In genomic region chr6:44353336-44353735, GRCh38 we compare ENCODE assay signal across 23 cellular contexts. TPM values are rescaled to one million over a fixed set of nuclear protein-coding genes. Genes with fewer than 3 reads are reported as not detected.
A peak's percentile ranks its signal among the peaks of the same experiment; 100 is the strongest.
DNase-seq lines count a peak whose midpoint lies in the region; ATAC-seq and TF ChIP-seq lines count a peak whose summit lies in the region.
"Had no signal": no experiment of that assay in that cellular context is flagged by ENCODE, and none has a peak within 500 bp of the region (broad histone marks: within the 10 kb centered on the region; RNA-seq: fewer than 3 reads in every experiment).

No MANE protein-coding gene starts in this region.

- H4K20me1 ChIP-seq in hepatocyte (ENCODE audit: insufficient read depth, poor library complexity, severe bottlenecking) = no peaks in the 10 kb centered on the region

- H3K36me3 ChIP-seq in breast epithelium (no peaks in the 10 kb centered on the region), RWPE2 (ENCODE audit: low read depth) (no peaks in the 10 kb centered on the region), hepatocyte (replicated peaks; ENCODE audit: insufficient read depth, low read depth) (no peaks in the 10 kb centered on the region)

- no peak overlapping the region for H3K27ac ChIP-seq in breast epithelium
- no peak overlapping the region for H3K27ac ChIP-seq in RWPE2 (ENCODE audit: poor library complexity, severe bottlenecking)
- H3K27ac ChIP-seq in hepatocyte = peak overlapping the region; percentile 23
- H3K27ac ChIP-seq: 22Rv1, HL-60 had no signal

- H3K36me3 Mint-ChIP-seq in MCF 10A (ENCODE audit: insufficient read depth, unreplicated experiment) = no peaks in the 10 kb centered on the region
- H3K36me3 Mint-ChIP-seq in activated T-cell treated with anti-CD3 and anti-CD28 coated beads, Interleukin-2, amount 50 U/mL, for 24 hours (ENCODE audit: low read depth) = no peaks in the 10 kb centered on the region
- H3K36me3 Mint-ChIP-seq: IgD-negative memory B cell had no signal

- no peaks in the 10 kb centered on the region for H3K9me3 Mint-ChIP-seq in MCF 10A (ENCODE audit: unreplicated experiment)
- H3K9me3 Mint-ChIP-seq in activated T-cell treated with anti-CD3 and anti-CD28 coated beads, Interleukin-2, amount 50 U/mL, for 24 hours = no peaks in the 10 kb centered on the region

- H3K9me3 ChIP-seq in breast epithelium (no peaks in the 10 kb centered on the region), RWPE2 (ENCODE audit: severe bottlenecking) (no peaks in the 10 kb centered on the region), hepatocyte (ENCODE audit: low read depth) (no peaks in the 10 kb centered on the region)

- intact Hi-C loops in MCF 10A (cut with micrococcal nuclease) = no loop called here
- intact Hi-C loops in breast epithelium (cut with DNase I; ENCODE audit: low total_unique reads) = no loop called here

- H3K9me2 ChIP-seq in hepatocyte (replicated peaks; ENCODE audit: insufficient read depth) = no peaks in the 10 kb centered on the region

- DNase-seq in MCF 10A (ENCODE audit: unreplicated experiment) (peak; percentile 13), breast epithelium (ENCODE audit: low spot score in 2 of 2) (no peak), RWPE2 (ENCODE audit: low spot score) (no peak), hepatocyte (ENCODE audit: low spot score) (peak; percentile 32), kidney tubule cell (ENCODE audit: low spot score) (no peak), iPS-NIHi11 (ENCODE audit: low spot score) (no peak)
- DNase-seq in activated T-cell treated with anti-CD3 and anti-CD28 coated beads, Interleukin-2, amount 50 U/mL, for 24 hours = no peak
- DNase-seq: DND-41, GF-D8, H7, NCI-H1417, NCI-H187, NCI-H2227 treated with DMSO at 0.1 percent for 48 hours, NCI-H510A treated with DMSO at 0.1 percent for 48 hours, NCI-H774, RPMI8226, SIG-M5 had no signal

- H3K4me3 Mint-ChIP-seq in MCF 10A (ENCODE audit: unreplicated experiment) = no peak overlapping the region
- H3K4me3 Mint-ChIP-seq in activated T-cell treated with anti-CD3 and anti-CD28 coated beads, Interleukin-2, amount 50 U/mL, for 24 hours = no peak overlapping the region
- H3K4me3 Mint-ChIP-seq: IgD-negative memory B cell had no signal

- CTCF ChIA-PET in MCF 10A (lab: Yijun Ruan, JAX) = interaction anchor here (0.6 kb wide), 1 partner anchor 16 kb away, joined by 6 read pairs; no protein-coding TSS in a partner anchor

- H3K4me2 ChIP-seq in hepatocyte = no peak overlapping the region

- no peaks in the 10 kb centered on the region for H3K4me1 Mint-ChIP-seq in MCF 10A (ENCODE audit: insufficient read depth, unreplicated experiment)
- H3K4me1 Mint-ChIP-seq in activated T-cell treated with anti-CD3 and anti-CD28 coated beads, Interleukin-2, amount 50 U/mL, for 24 hours (ENCODE audit: low read depth) = no peaks in the 10 kb centered on the region
- H3K4me1 Mint-ChIP-seq: IgD-negative memory B cell had no signal

- POLR2A ChIA-PET in MCF 10A (lab: Yijun Ruan, JAX) = no interaction called here

- no peak overlapping the region for H3K27ac Mint-ChIP-seq in MCF 10A (ENCODE audit: low read depth, unreplicated experiment)
- no peak overlapping the region for H3K27ac Mint-ChIP-seq in activated T-cell treated with anti-CD3 and anti-CD28 coated beads, Interleukin-2, amount 50 U/mL, for 24 hours
- H3K27ac Mint-ChIP-seq: IgD-negative memory B cell had no signal

- H3K4me1 ChIP-seq in breast epithelium = no peaks in the 10 kb centered on the region
- no peaks in the 10 kb centered on the region for H3K4me1 ChIP-seq in RWPE2 (ENCODE audit: insufficient read depth, poor library complexity, severe bottlenecking)
- no peaks in the 10 kb centered on the region for H3K4me1 ChIP-seq in hepatocyte (ENCODE audit: insufficient read depth)

- H3K4me3 ChIP-seq in breast epithelium (no peak overlapping the region), RWPE2 (ENCODE audit: severe bottlenecking) (no peak overlapping the region), hepatocyte (no peak overlapping the region)

- WGBS in hepatocyte (ENCODE audit: low lambda C conversion rate, missing lambda C conversion rate) = 32% methylated on average over 2 of the region's 2 CpGs

- 0 out of 3 replicates have a peak, but pooled peaks have one; percentile 35 for ATAC-seq in RWPE2 (ENCODE audit: low read depth)
- no peak for ATAC-seq in HG03354 (IDR thresholded peaks at IDR 0.05; ENCODE audit: poor library complexity, severe bottlenecking, unreplicated experiment)

- peaks cover 29% of the 10 kb centered on the region for H3K27me3 Mint-ChIP-seq in MCF 10A (ENCODE audit: insufficient read depth, unreplicated experiment)
- peaks cover 20% of the 10 kb centered on the region for H3K27me3 Mint-ChIP-seq in activated T-cell treated with anti-CD3 and anti-CD28 coated beads, Interleukin-2, amount 50 U/mL, for 24 hours

- H3K79me2 ChIP-seq in hepatocyte = no peaks in the 10 kb centered on the region

- no TSS peak for BruUV-seq in MCF 10A (replicated peaks; lab: Mats Ljungman, UMichigan)

- H3K27me3 ChIP-seq in breast epithelium (no peaks in the 10 kb centered on the region), RWPE2 (ENCODE audit: insufficient read depth, poor library complexity, severe bottlenecking) (no peaks in the 10 kb centered on the region), hepatocyte (no peaks in the 10 kb centered on the region)

- TF ChIP-seq POLR2A in breast epithelium (IDR thresholded peaks at IDR 0.05) = no peak

- TF ChIP-seq CTCF in MCF 10A (IDR thresholded peaks at IDR 0.05; ENCODE audit: unreplicated experiment) = no peak
- TF ChIP-seq CTCF in breast epithelium (IDR thresholded peaks at IDR 0.05) = no peak
- no peak for TF ChIP-seq CTCF in RWPE2 (IDR thresholded peaks at IDR 0.05; ENCODE audit: poor library complexity, severe bottlenecking)
- TF ChIP-seq CTCF in hepatocyte (IDR thresholded peaks at IDR 0.05; ENCODE audit: poor library complexity) = no peak

- no peak overlapping the region for H2AFZ ChIP-seq in hepatocyte

RNA-seq across cellular contexts. Expression of gene SPATS1, which starts 10.9 kb away (rescaled TPM):
- total RNA-seq in MCF 10A (2022) (not detected in 2 replicates), breast epithelium (not detected), hepatocyte (not detected in 2 replicates)
- polyA plus RNA-seq in hepatocyte = not detected in 2 replicates
- total RNA-seq: H7, LHCN-M2 had no signal
- polyA plus RNA-seq: AG04450, IgD-negative memory B cell had no signal

RNA-seq across cellular contexts. Expression of gene CDC5L, which starts 34.2 kb away (rescaled TPM):
- total RNA-seq in MCF 10A (2022) (23.1 and 26.4 TPM in 2 replicates), breast epithelium (10 to 100 TPM; 21.1 to 29.1 (median 22.0) TPM), hepatocyte (22.8 and 23.1 TPM in 2 replicates)
- polyA plus RNA-seq in hepatocyte = 10.0 and 12.5 TPM in 2 replicates

RNA-seq across cellular contexts. Expression of gene AARS2, which starts 40.2 kb away (rescaled TPM):
- total RNA-seq in MCF 10A (2022) = 15.5 and 23.2 TPM in 2 replicates
- 10 to 100 TPM in 2 of 3 donors, 1 to 10 TPM in 1; 6.9 to 16.5 (median 12.8) TPM for total RNA-seq in breast epithelium
- total RNA-seq in hepatocyte = 8.8 and 12.6 TPM in 2 replicates
- polyA plus RNA-seq in hepatocyte = 11.9 and 17.6 TPM in 2 replicates

Comparison
In these comparisons a context has a peak if more than half of its experiments do, and no peak if none do; other contexts are left out.
1. DNase-seq: peak in MCF 10A (single experiment) and hepatocyte (single experiment); none in breast epithelium (0 of 2), RWPE2 (single experiment), activated T-cell treated with anti-CD3 and anti-CD28 coated beads, Interleukin-2, amount 50 U/mL, for 24 hours (single experiment), kidney tubule cell (single experiment) and iPS-NIHi11 (single experiment).